In genomic region chr12:99619389-99620158, GRCh38 we compare ENCODE assay signal across 1 cellular context.
TF ChIP-seq lines count a peak whose summit lies in the region.

No MANE protein-coding gene starts in this region.

TF ChIP-seq in Ishikawa, 13 proteins besides CTCF, POLR2A, EP300 and RAD21 (continued from another document):
- TF ChIP-seq TCF12 (IDR thresholded peaks at IDR 0.05; ENCODE audit: low read depth) (no peak), MAX (IDR thresholded peaks at IDR 0.05) (no peak), CEBPB (IDR thresholded peaks at IDR 0.05) (no peak), NFIC (IDR thresholded peaks at IDR 0.05) (no peak), EGR1 (IDR thresholded peaks at IDR 0.05) (no peak), REST (IDR thresholded peaks at IDR 0.05; ENCODE audit: low read depth) (no peak)
